Comparison of ENCODE assay signal across 14 cellular contexts in the genomic region with DNA sequence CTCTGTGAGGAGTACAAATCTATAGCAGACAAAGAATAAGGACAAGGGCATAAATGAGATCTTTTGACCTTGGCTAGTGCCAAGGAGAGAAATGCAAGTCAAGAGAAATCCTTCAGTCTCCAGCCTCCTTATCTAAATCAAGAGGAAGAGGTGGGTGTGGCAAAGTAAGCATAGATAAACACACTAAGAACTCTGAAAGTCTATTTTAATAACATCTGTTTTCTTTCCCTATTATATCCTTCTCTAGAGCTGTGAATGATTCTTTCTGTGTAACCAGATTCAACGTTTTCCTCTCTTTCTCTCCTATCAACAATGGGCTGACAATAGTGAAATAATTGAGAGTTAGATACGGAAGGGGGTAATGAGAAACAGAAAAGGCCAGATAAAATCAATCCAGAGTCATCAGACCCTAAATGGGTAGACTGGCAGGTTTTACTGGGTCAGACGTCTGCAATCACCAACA.
DNase-seq lines count a peak whose midpoint lies in the region; ATAC-seq and TF ChIP-seq lines count a peak whose summit lies in the region.
"Had no signal": no experiment of that assay in that cellular context is flagged by ENCODE, and none has a peak within 500 bp of the region (broad histone marks: within the 10 kb centered on the region; RNA-seq: fewer than 3 reads in every experiment).

No MANE protein-coding gene starts in this region.

- H3K9me3 ChIP-seq in GM23248 (ENCODE audit: low read depth) = no peaks in the 10 kb centered on the region
- H3K9me3 ChIP-seq in lower lobe of right lung = no peaks in the 10 kb centered on the region
- H3K9me3 ChIP-seq in skeletal muscle satellite cell (replicated peaks; ENCODE audit: low read length) = no peaks in the 10 kb centered on the region

- no peak overlapping the region for H2AFZ ChIP-seq in GM23248

- peaks cover 36% of the 10 kb centered on the region for H3F3A ChIP-seq in GM23248 (ENCODE audit: insufficient read depth)

- H3K36me3 Mint-ChIP-seq in chondrocyte (ENCODE audit: low read depth) (peaks cover 2% of the 10 kb centered on the region), glutamatergic neuron (ENCODE audit: unreplicated experiment) (no peaks in the 10 kb centered on the region)

- H3K4me2 ChIP-seq in GM23248 (ENCODE audit: unreplicated experiment) = peak overlapping the region; percentile 25
- H3K4me2 ChIP-seq in skeletal muscle satellite cell (ENCODE audit: low read length) = peak overlapping the region; percentile 15

- H3K27ac ChIP-seq in GM23248 (no peak overlapping the region), lower lobe of right lung (peak overlapping the region; percentile 60)
- H3K27ac ChIP-seq: HL-60 had no signal

- TF ChIP-seq CTCF in chondrocyte (IDR thresholded peaks at IDR 0.05) = no peak
- TF ChIP-seq CTCF in lower lobe of right lung (IDR thresholded peaks at IDR 0.05) = no peak
- TF ChIP-seq CTCF in glutamatergic neuron (IDR thresholded peaks at IDR 0.05; ENCODE audit: partially characterized antibody, unreplicated experiment) = no peak

- H3K4me1 ChIP-seq in GM23248 (ENCODE audit: insufficient read depth) (peaks cover 52% of the 10 kb centered on the region), lower lobe of right lung (peaks cover 48% of the 10 kb centered on the region), skeletal muscle satellite cell (ENCODE audit: control insufficient read depth, insufficient read depth, low read length) (peaks cover 44% of the 10 kb centered on the region)

- peak overlapping the region; percentile 92 for H3K27ac Mint-ChIP-seq in chondrocyte (ENCODE audit: unreplicated experiment)
- H3K27ac Mint-ChIP-seq in glutamatergic neuron (ENCODE audit: unreplicated experiment) = no peak overlapping the region
- H3K27ac Mint-ChIP-seq: memory B cell; stimulated activated naive B cell treated with anti-CD40 and anti-IgM and Interleukin-4, amounts not matched to agents 10 μg/mL and 1 μg/mL and 100 μg/mL, for 72 hours had no signal

- in situ Hi-C loops in GM23248 (cut with MboI) = no loop called here

- H3K36me3 ChIP-seq in GM23248 (ENCODE audit: low read depth) = no peaks in the 10 kb centered on the region
- H3K36me3 ChIP-seq in lower lobe of right lung = no peaks in the 10 kb centered on the region
- H3K36me3 ChIP-seq in skeletal muscle satellite cell (ENCODE audit: insufficient read depth, low read length) = no peaks in the 10 kb centered on the region

- peak in 1 of 2 donors; percentile 24 for ATAC-seq in lower lobe of right lung
- ATAC-seq in sciatic nerve = no peak
- ATAC-seq in HG03571 (IDR thresholded peaks at IDR 0.05; ENCODE audit: unreplicated experiment) = no peak
- ATAC-seq: stimulated activated naive B cell treated with anti-CD40 and anti-IgM and Interleukin-4, amounts not matched to agents 10 μg/mL and 1 μg/mL and 100 μg/mL, for 72 hours had no signal

- H3K9ac ChIP-seq in GM23248 = no peak overlapping the region
- H3K9ac ChIP-seq in skeletal muscle satellite cell (ENCODE audit: low read depth, low read length) = no peak overlapping the region

- H3K9me2 ChIP-seq in GM23248 (ENCODE audit: insufficient read depth) = no peaks in the 10 kb centered on the region

- H3K79me2 ChIP-seq in GM23248 (ENCODE audit: insufficient read depth) = no peaks in the 10 kb centered on the region

- H3K27me3 ChIP-seq in GM23248 (replicated peaks; ENCODE audit: insufficient read depth) (no peaks in the 10 kb centered on the region), lower lobe of right lung (ENCODE audit: low read depth) (no peaks in the 10 kb centered on the region), skeletal muscle satellite cell (ENCODE audit: control insufficient read depth, insufficient read depth, low read length) (no peaks in the 10 kb centered on the region)

- intact Hi-C loops in lower lobe of right lung (cut with DNase I) = no loop called here
- intact Hi-C loops in sciatic nerve (cut with DNase I) = no loop called here

- WGBS in GM23248 (ENCODE audit: low coverage in 1 of 2, low lambda C conversion rate in 2 of 2, missing lambda C conversion rate in 2 of 2), 2 experiments = 51 to 68% methylated on average over 3 of the region's 3 CpGs

- H3K9me3 Mint-ChIP-seq in chondrocyte (ENCODE audit: low read depth) = no peaks in the 10 kb centered on the region
- peaks cover 2% of the 10 kb centered on the region for H3K9me3 Mint-ChIP-seq in glutamatergic neuron (ENCODE audit: unreplicated experiment)
- H3K9me3 Mint-ChIP-seq: memory B cell; stimulated activated naive B cell treated with anti-CD40 and anti-IgM and Interleukin-4, amounts not matched to agents 10 μg/mL and 1 μg/mL and 100 μg/mL, for 72 hours had no signal

- H3K4me1 Mint-ChIP-seq in chondrocyte (ENCODE audit: low read depth) (peaks cover 100% of the 10 kb centered on the region), glutamatergic neuron (ENCODE audit: low read depth, unreplicated experiment) (peaks cover 15% of the 10 kb centered on the region)
- H3K4me1 Mint-ChIP-seq: memory B cell; stimulated activated naive B cell treated with anti-CD40 and anti-IgM and Interleukin-4, amounts not matched to agents 10 μg/mL and 1 μg/mL and 100 μg/mL, for 72 hours had no signal

- peak overlapping the region; percentile 5 for H3K4me3 Mint-ChIP-seq in chondrocyte (ENCODE audit: unreplicated experiment)
- H3K4me3 Mint-ChIP-seq in glutamatergic neuron (ENCODE audit: unreplicated experiment) = no peak overlapping the region
- H3K4me3 Mint-ChIP-seq: memory B cell; stimulated activated naive B cell treated with anti-CD40 and anti-IgM and Interleukin-4, amounts not matched to agents 10 μg/mL and 1 μg/mL and 100 μg/mL, for 72 hours had no signal

- no peaks in the 10 kb centered on the region for H4K20me1 ChIP-seq in GM23248 (ENCODE audit: insufficient read depth)

- no peak for DNase-seq in GM23248
- DNase-seq in chondrocyte (ENCODE audit: low spot score) = no peak
- no peak for DNase-seq in lower lobe of right lung
- no peak for DNase-seq in hypothalamus (lab: John Stamatoyannopoulos, UW)
- DNase-seq in sciatic nerve (ENCODE audit: low spot score) = no peak
- no peak for DNase-seq in glutamatergic neuron
- DNase-seq: activated CD4-positive, alpha-beta T cell treated with anti-CD3 and anti-CD28 coated beads, Interleukin-2, amount 50 U/mL, for 1 hour; activated gamma-delta T cell; MM.1S; stimulated activated naive B cell treated with anti-CD40 and anti-IgM and Interleukin-4, amounts not matched to agents 10 μg/mL and 1 μg/mL and 100 μg/mL, for 72 hours had no signal

- H3K4me3 ChIP-seq in GM23248 (no peak overlapping the region), lower lobe of right lung (no peak overlapping the region), skeletal muscle satellite cell (ENCODE audit: low read length) (no peak overlapping the region)

- no peaks in the 10 kb centered on the region for H3K27me3 Mint-ChIP-seq in chondrocyte (ENCODE audit: low read depth)
- H3K27me3 Mint-ChIP-seq in glutamatergic neuron (ENCODE audit: unreplicated experiment) = no peaks in the 10 kb centered on the region
- H3K27me3 Mint-ChIP-seq: memory B cell; stimulated activated naive B cell treated with anti-CD40 and anti-IgM and Interleukin-4, amounts not matched to agents 10 μg/mL and 1 μg/mL and 100 μg/mL, for 72 hours had no signal
